ENCODE assay signal across 8 cellular contexts in genomic region chr2:106159867-106160785, GRCh38. TPM values are rescaled to one million over a fixed set of nuclear protein-coding genes. Genes with fewer than 3 reads are reported as not detected.
DNase-seq lines count a peak whose midpoint lies in the region; ATAC-seq, FAIRE-seq and TF ChIP-seq lines count a peak whose summit lies in the region.

No MANE protein-coding gene starts in this region.

- FAIRE-seq in GM18507 (lab: Jason Lieb, UNC) = peak; percentile 26

- H3K27ac Mint-ChIP-seq in IgD-negative memory B cell (peak overlapping the region; percentile 45 to 93 (median 90)), progenitor cell of endocrine pancreas (peak overlapping the region; percentile 13)

- peaks cover 0 to 8% (median under 1%) of the 10 kb centered on the region in 3 donors for H3K9me3 Mint-ChIP-seq in IgD-negative memory B cell
- peaks cover under 1% of the 10 kb centered on the region for H3K9me3 Mint-ChIP-seq in progenitor cell of endocrine pancreas (ENCODE audit: low read depth)

- no peak for TF ChIP-seq CTCF in progenitor cell of endocrine pancreas (IDR thresholded peaks at IDR 0.05; ENCODE audit: unreplicated experiment)
- no peak for TF ChIP-seq CTCF in coronary artery (IDR thresholded peaks at IDR 0.05)

- DNase-seq in GM18507 (ENCODE audit: extremely low spot score, insufficient read length, low read depth) = no peak
- peak; percentile 71 to 74 for DNase-seq in activated T-cell treated with anti-CD3 and anti-CD28 coated beads, Interleukin-2, amount 50 U/mL, for 48 hours
- DNase-seq in progenitor cell of endocrine pancreas (ENCODE audit: low spot score, unreplicated experiment) = no peak
- no peak for DNase-seq in NCI-H2171 (lab: John Stamatoyannopoulos, UW)
- DNase-seq in NCI-H524 (lab: John Stamatoyannopoulos, UW) = no peak
- DNase-seq in coronary artery (ENCODE audit: low spot score) = no peak

- ATAC-seq in SK-N-SH treated with all-trans-retinoic acid at 6 μM for 48 hours = no peak

- no peak overlapping the region for H3K4me3 ChIP-seq in coronary artery

- H3K27me3 Mint-ChIP-seq in IgD-negative memory B cell (no peaks in the 10 kb centered on the region), progenitor cell of endocrine pancreas (no peaks in the 10 kb centered on the region)

- H3K4me3 Mint-ChIP-seq in IgD-negative memory B cell (peak overlapping the region; percentile 78 to 92 (median 84)), progenitor cell of endocrine pancreas (ENCODE audit: low read depth) (no peak overlapping the region)

- no peak overlapping the region for H3K27ac ChIP-seq in coronary artery

- peaks cover 25 to 31% (median 28%) of the 10 kb centered on the region in 3 donors for H3K4me1 Mint-ChIP-seq in IgD-negative memory B cell
- H3K4me1 Mint-ChIP-seq in progenitor cell of endocrine pancreas (ENCODE audit: low read depth) = peaks cover 52% of the 10 kb centered on the region

- peaks cover 17% of the 10 kb centered on the region for H3K36me3 Mint-ChIP-seq in IgD-negative memory B cell
- H3K36me3 Mint-ChIP-seq in progenitor cell of endocrine pancreas (ENCODE audit: insufficient read depth) = peaks cover 35% of the 10 kb centered on the region

TF ChIP-seq in SK-N-SH treated with all-trans-retinoic acid at 6 μM for 48 hours, 23 proteins besides CTCF, POLR2A, EP300 and RAD21:
- TF ChIP-seq ARNTL (CRISPR knock-in tag; IDR thresholded peaks at IDR 0.05; ENCODE audit: borderline replicate concordance, low read depth) (no peak), BACH2 (CRISPR knock-in tag; IDR thresholded peaks at IDR 0.05; ENCODE audit: borderline replicate concordance) (no peak), CSRNP3 (CRISPR knock-in tag; IDR thresholded peaks at IDR 0.05) (no peak), TCF4 (CRISPR knock-in tag; IDR thresholded peaks at IDR 0.05; ENCODE audit: borderline replicate concordance) (no peak), CREB5 (CRISPR knock-in tag; IDR thresholded peaks at IDR 0.05; ENCODE audit: low read depth) (no peak), PATZ1 (CRISPR knock-in tag; IDR thresholded peaks at IDR 0.05; ENCODE audit: borderline replicate concordance) (no peak), ESRRG (CRISPR knock-in tag; IDR thresholded peaks at IDR 0.05) (no peak), SNAI2 (CRISPR knock-in tag; IDR thresholded peaks at IDR 0.05) (no peak), OSR1 (CRISPR knock-in tag; IDR thresholded peaks at IDR 0.05) (no peak), ZC3H10 (CRISPR knock-in tag; IDR thresholded peaks at IDR 0.05) (no peak)

RNA-seq across cellular contexts. Expression of gene UXS1, which starts 34.0 kb away (rescaled TPM):
- 19.7 TPM for polyA plus RNA-seq in IgD-negative memory B cell
- 60.7 and 62.1 TPM in 2 replicates for total RNA-seq in progenitor cell of endocrine pancreas

Comparison
In these comparisons a context has a peak if more than half of its experiments do, and no peak if none do; other contexts are left out.
1. DNase-seq: peak in activated T-cell treated with anti-CD3 and anti-CD28 coated beads, Interleukin-2, amount 50 U/mL, for 48 hours (2 of 2); none in GM18507 (single experiment), progenitor cell of endocrine pancreas (single experiment), NCI-H2171 (single experiment), NCI-H524 (0 of 2) and coronary artery (single experiment).